Comparison of ENCODE assay signal across 1 cellular context in the genomic region with DNA sequence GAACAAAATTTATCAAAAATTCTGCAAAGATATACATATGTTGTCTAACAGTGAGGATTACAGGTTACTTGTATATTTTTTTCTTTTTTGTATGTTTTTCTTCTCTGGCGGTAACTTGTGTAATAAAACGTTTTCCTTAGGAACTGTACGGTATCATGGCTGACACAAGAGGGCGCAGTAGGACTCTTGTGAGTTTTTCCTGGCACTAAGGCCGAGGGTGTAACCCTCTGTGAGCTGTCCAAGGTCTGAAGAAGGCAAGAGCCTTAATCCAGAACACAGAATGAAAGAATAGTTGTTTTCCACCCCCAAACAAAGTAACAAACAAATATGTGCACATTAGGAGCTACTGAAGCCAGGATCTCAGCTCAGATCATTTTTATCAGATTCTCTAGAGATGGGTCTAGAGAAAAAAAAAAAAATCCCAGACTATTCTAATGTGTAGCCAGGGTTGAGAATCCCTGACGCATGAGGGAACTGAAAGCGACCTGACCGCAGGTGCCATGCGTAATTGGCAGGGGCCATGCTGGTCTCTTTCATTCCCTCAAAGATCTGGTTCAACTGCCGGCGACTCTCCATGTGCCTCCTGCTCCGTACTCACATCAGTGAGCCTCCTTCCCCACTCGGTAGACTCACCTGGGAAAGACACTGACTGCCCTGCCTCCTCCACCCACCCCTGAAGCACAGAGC.
TF ChIP-seq lines count a peak whose summit lies in the region.

No MANE protein-coding gene starts in this region.

TF ChIP-seq in HepG2, 621 proteins besides CTCF, POLR2A, EP300 and RAD21 (continued from another document):
- 0 out of 2 replicates have a peak, but pooled peaks have one; percentile 36 for TF ChIP-seq KLF6 (CRISPR knock-in tag; IDR thresholded peaks at IDR 0.05)
- no peak for TF ChIP-seq ZNF329 (CRISPR knock-in tag; IDR thresholded peaks at IDR 0.05; ENCODE audit: low read depth)
- TF ChIP-seq, protein P1, sequence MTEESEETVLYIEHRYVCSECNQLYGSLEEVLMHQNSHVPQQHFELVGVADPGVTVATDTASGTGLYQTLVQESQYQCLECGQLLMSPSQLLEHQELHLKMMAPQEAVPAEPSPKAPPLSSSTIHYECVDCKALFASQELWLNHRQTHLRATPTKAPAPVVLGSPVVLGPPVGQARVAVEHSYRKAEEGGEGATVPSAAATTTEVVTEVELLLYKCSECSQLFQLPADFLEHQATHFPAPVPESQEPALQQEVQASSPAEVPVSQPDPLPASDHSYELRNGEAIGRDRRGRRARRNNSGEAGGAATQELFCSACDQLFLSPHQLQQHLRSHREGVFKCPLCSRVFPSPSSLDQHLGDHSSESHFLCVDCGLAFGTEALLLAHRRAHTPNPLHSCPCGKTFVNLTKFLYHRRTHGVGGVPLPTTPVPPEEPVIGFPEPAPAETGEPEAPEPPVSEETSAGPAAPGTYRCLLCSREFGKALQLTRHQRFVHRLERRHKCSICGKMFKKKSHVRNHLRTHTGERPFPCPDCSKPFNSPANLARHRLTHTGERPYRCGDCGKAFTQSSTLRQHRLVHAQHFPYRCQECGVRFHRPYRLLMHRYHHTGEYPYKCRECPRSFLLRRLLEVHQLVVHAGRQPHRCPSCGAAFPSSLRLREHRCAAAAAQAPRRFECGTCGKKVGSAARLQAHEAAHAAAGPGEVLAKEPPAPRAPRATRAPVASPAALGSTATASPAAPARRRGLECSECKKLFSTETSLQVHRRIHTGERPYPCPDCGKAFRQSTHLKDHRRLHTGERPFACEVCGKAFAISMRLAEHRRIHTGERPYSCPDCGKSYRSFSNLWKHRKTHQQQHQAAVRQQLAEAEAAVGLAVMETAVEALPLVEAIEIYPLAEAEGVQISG (CRISPR knock-in tag; IDR thresholded peaks at IDR 0.05) = no peak
- peak in 1 of 2 experiments; percentile 56; a peak in 1 of 4 replicates for TF ChIP-seq KLF16 (CRISPR knock-in tag; IDR thresholded peaks at IDR 0.05)
- no peak for TF ChIP-seq SRSF4 (IDR thresholded peaks at IDR 0.05; ENCODE audit: low read depth, low read length, poor library complexity, severe bottlenecking)
- no peak for TF ChIP-seq ZNF841 (CRISPR knock-in tag; IDR thresholded peaks at IDR 0.05; ENCODE audit: borderline replicate concordance)
- TF ChIP-seq, protein P2, sequence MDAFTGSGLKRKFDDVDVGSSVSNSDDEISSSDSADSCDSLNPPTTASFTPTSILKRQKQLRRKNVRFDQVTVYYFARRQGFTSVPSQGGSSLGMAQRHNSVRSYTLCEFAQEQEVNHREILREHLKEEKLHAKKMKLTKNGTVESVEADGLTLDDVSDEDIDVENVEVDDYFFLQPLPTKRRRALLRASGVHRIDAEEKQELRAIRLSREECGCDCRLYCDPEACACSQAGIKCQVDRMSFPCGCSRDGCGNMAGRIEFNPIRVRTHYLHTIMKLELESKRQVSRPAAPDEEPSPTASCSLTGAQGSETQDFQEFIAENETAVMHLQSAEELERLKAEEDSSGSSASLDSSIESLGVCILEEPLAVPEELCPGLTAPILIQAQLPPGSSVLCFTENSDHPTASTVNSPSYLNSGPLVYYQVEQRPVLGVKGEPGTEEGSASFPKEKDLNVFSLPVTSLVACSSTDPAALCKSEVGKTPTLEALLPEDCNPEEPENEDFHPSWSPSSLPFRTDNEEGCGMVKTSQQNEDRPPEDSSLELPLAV (CRISPR knock-in tag; conservative IDR thresholded peaks at IDR 0.05; ENCODE audit: low read depth) = no peak
- TF ChIP-seq, protein P3, sequence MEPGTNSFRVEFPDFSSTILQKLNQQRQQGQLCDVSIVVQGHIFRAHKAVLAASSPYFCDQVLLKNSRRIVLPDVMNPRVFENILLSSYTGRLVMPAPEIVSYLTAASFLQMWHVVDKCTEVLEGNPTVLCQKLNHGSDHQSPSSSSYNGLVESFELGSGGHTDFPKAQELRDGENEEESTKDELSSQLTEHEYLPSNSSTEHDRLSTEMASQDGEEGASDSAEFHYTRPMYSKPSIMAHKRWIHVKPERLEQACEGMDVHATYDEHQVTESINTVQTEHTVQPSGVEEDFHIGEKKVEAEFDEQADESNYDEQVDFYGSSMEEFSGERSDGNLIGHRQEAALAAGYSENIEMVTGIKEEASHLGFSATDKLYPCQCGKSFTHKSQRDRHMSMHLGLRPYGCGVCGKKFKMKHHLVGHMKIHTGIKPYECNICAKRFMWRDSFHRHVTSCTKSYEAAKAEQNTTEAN (CRISPR knock-in tag; conservative IDR thresholded peaks at IDR 0.05) = 0 out of 2 replicates have a peak, but pooled peaks have one; percentile 49
- TF ChIP-seq IRF2 (CRISPR knock-in tag; IDR thresholded peaks at IDR 0.05) = peak; percentile 48; the same call in 1 of the 2 replicates
- peak; percentile 50; the same call in 1 of the 2 replicates for TF ChIP-seq DNMT3B (CRISPR knock-in tag; conservative IDR thresholded peaks at IDR 0.05)
- TF ChIP-seq, protein P4, sequence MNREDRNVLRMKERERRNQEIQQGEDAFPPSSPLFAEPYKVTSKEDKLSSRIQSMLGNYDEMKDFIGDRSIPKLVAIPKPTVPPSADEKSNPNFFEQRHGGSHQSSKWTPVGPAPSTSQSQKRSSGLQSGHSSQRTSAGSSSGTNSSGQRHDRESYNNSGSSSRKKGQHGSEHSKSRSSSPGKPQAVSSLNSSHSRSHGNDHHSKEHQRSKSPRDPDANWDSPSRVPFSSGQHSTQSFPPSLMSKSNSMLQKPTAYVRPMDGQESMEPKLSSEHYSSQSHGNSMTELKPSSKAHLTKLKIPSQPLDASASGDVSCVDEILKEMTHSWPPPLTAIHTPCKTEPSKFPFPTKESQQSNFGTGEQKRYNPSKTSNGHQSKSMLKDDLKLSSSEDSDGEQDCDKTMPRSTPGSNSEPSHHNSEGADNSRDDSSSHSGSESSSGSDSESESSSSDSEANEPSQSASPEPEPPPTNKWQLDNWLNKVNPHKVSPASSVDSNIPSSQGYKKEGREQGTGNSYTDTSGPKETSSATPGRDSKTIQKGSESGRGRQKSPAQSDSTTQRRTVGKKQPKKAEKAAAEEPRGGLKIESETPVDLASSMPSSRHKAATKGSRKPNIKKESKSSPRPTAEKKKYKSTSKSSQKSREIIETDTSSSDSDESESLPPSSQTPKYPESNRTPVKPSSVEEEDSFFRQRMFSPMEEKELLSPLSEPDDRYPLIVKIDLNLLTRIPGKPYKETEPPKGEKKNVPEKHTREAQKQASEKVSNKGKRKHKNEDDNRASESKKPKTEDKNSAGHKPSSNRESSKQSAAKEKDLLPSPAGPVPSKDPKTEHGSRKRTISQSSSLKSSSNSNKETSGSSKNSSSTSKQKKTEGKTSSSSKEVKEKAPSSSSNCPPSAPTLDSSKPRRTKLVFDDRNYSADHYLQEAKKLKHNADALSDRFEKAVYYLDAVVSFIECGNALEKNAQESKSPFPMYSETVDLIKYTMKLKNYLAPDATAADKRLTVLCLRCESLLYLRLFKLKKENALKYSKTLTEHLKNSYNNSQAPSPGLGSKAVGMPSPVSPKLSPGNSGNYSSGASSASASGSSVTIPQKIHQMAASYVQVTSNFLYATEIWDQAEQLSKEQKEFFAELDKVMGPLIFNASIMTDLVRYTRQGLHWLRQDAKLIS (CRISPR knock-in tag; IDR thresholded peaks at IDR 0.05) = no peak
- TF ChIP-seq SAP130 (CRISPR knock-in tag; IDR thresholded peaks at IDR 0.05; ENCODE audit: low read depth) = peak; percentile 62
- 0 out of 2 replicates have a peak, but pooled peaks have one; percentile 41 for TF ChIP-seq MAF1 (CRISPR knock-in tag; IDR thresholded peaks at IDR 0.05; ENCODE audit: borderline replicate concordance)
- TF ChIP-seq, protein P5, sequence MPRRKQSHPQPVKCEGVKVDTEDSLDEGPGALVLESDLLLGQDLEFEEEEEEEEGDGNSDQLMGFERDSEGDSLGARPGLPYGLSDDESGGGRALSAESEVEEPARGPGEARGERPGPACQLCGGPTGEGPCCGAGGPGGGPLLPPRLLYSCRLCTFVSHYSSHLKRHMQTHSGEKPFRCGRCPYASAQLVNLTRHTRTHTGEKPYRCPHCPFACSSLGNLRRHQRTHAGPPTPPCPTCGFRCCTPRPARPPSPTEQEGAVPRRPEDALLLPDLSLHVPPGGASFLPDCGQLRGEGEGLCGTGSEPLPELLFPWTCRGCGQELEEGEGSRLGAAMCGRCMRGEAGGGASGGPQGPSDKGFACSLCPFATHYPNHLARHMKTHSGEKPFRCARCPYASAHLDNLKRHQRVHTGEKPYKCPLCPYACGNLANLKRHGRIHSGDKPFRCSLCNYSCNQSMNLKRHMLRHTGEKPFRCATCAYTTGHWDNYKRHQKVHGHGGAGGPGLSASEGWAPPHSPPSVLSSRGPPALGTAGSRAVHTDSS (CRISPR knock-in tag; conservative IDR thresholded peaks at IDR 0.05) = no peak
